In genomic region chr7:107857541-107857912, GRCh38 we compare ENCODE assay signal across 12 cellular contexts. TPM values are rescaled to one million over a fixed set of nuclear protein-coding genes. Genes with fewer than 3 reads are reported as not detected.
DNase-seq lines count a peak whose midpoint lies in the region; ATAC-seq and TF ChIP-seq lines count a peak whose summit lies in the region.
"Had no signal": no experiment of that assay in that cellular context is flagged by ENCODE, and none has a peak within 500 bp of the region (broad histone marks: within the 10 kb centered on the region; RNA-seq: fewer than 3 reads in every experiment).

No MANE protein-coding gene starts in this region.

- no peaks in the 10 kb centered on the region for H4K20me1 ChIP-seq in BLaER1 treated with 17β-estradiol and CSF1 and Interleukin-3, amounts not matched to agents 10 nM and 100 nM

- peak; percentile 29 for DNase-seq in LHCN-M2 (ENCODE audit: low read depth)
- DNase-seq in brain microvascular endothelial cell, result peak; percentile 27
- DNase-seq in mucosa of descending colon, result no peak
- DNase-seq in type B pancreatic cell (ENCODE audit: extremely low spot score, unreplicated experiment), result no peak
- DNase-seq in Kasumi-1 (lab: John Stamatoyannopoulos, UW), result no peak
- no peak for DNase-seq in stimulated activated naive CD4-positive, alpha-beta T cell (lab: John Stamatoyannopoulos, UW)
- DNase-seq: DMS53 had no signal

- no peak overlapping the region for H3K9ac ChIP-seq in BLaER1 treated with 17β-estradiol and CSF1 and Interleukin-3, amounts not matched to agents 10 nM and 100 nM

- TF ChIP-seq CTCF in brain microvascular endothelial cell (IDR thresholded peaks at IDR 0.05; ENCODE audit: low read depth, low read length, missing control alignments) (no peak), mucosa of descending colon (IDR thresholded peaks at IDR 0.05) (no peak), type B pancreatic cell (conservative IDR thresholded peaks at IDR 0.05) (no peak)

- H3K9me3 ChIP-seq in BLaER1 treated with 17β-estradiol and CSF1 and Interleukin-3, amounts not matched to agents 10 nM and 100 nM (replicated peaks in 1 of 11), result no peaks in the 10 kb centered on the region
- no peaks in the 10 kb centered on the region for H3K9me3 ChIP-seq in mucosa of descending colon

- no peak overlapping the region for H3K4me3 Mint-ChIP-seq in type B pancreatic cell

- no peak overlapping the region; a peak in 1 of 22 replicates for H3K27ac ChIP-seq in BLaER1 treated with 17β-estradiol and CSF1 and Interleukin-3, amounts not matched to agents 10 nM and 100 nM
- H3K27ac ChIP-seq in brain microvascular endothelial cell, result no peak overlapping the region

- H3K4me2 ChIP-seq in BLaER1 treated with 17β-estradiol and CSF1 and Interleukin-3, amounts not matched to agents 10 nM and 100 nM, result peak overlapping the region; percentile 32 to 69 (median 53); a peak in 21 of 22 replicates

- ATAC-seq in mucosa of descending colon, result peak; percentile 3
- ATAC-seq in GM21528 (IDR thresholded peaks at IDR 0.05; ENCODE audit: low FRiP score, unreplicated experiment), result no peak

- H3K9me3 Mint-ChIP-seq in type B pancreatic cell, result no peaks in the 10 kb centered on the region
- H3K9me3 Mint-ChIP-seq: memory B cell had no signal

- no peaks in the 10 kb centered on the region for H3K4me1 Mint-ChIP-seq in type B pancreatic cell (ENCODE audit: unreplicated experiment)

- H3K4me3 ChIP-seq in BLaER1 treated with 17β-estradiol and CSF1 and Interleukin-3, amounts not matched to agents 10 nM and 100 nM, result no peak overlapping the region
- H3K4me3 ChIP-seq in brain microvascular endothelial cell (ENCODE audit: low read depth, low read length) (no peak overlapping the region), mucosa of descending colon (no peak overlapping the region)
- H3K4me3 ChIP-seq: skin epidermis had no signal

- intact Hi-C loops in mucosa of descending colon (cut with DNase I, micrococcal nuclease), result no loop called here

- in situ Hi-C loops in brain microvascular endothelial cell (cut with HindIII; ENCODE audit: low pct_ligation_motif_present, low sequenced_read_pairs), result no loop called here

- H3K36me3 ChIP-seq in BLaER1 treated with 17β-estradiol and CSF1 and Interleukin-3, amounts not matched to agents 10 nM and 100 nM, result no peaks in the 10 kb centered on the region
- H3K36me3 ChIP-seq in brain microvascular endothelial cell (replicated peaks) (no peaks in the 10 kb centered on the region), mucosa of descending colon (ENCODE audit: low read depth) (no peaks in the 10 kb centered on the region)

- no peaks in the 10 kb centered on the region for H3K36me3 Mint-ChIP-seq in type B pancreatic cell
- H3K36me3 Mint-ChIP-seq: memory B cell had no signal

- H3K4me1 ChIP-seq in BLaER1 treated with 17β-estradiol and CSF1 and Interleukin-3, amounts not matched to agents 10 nM and 100 nM, result peaks cover 10 to 14% (median 13%) of the 10 kb centered on the region in 10 experiments
- peaks cover 26% of the 10 kb centered on the region for H3K4me1 ChIP-seq in mucosa of descending colon (ENCODE audit: low read depth)

- peaks cover 17% of the 10 kb centered on the region for H3K27me3 Mint-ChIP-seq in type B pancreatic cell

- H3K27ac Mint-ChIP-seq in type B pancreatic cell, result no peak overlapping the region
- H3K27ac Mint-ChIP-seq: memory B cell had no signal

- H3K27me3 ChIP-seq in BLaER1 treated with 17β-estradiol and CSF1 and Interleukin-3, amounts not matched to agents 10 nM and 100 nM, result no peaks in the 10 kb centered on the region
- H3K27me3 ChIP-seq in brain microvascular endothelial cell (replicated peaks), result no peaks in the 10 kb centered on the region

RNA-seq across cellular contexts. Expression of gene DLD, which starts 33.5 kb away (rescaled TPM):
- total RNA-seq in LHCN-M2 (2014; rRNA removed), result 109 and 220 TPM in 2 replicates
- 51.3 TPM for polyA plus RNA-seq in LHCN-M2 (2012)
- total RNA-seq in mucosa of descending colon, result 100 to 1,000 TPM; 108 to 150 (median 113) TPM
- total RNA-seq in type B pancreatic cell (ENCODE audit: low replicate concordance), result 74.3 and 80.7 TPM in 2 replicates

RNA-seq across cellular contexts. Expression of gene SLC26A3, which starts 54.5 kb away (rescaled TPM):
- total RNA-seq in LHCN-M2 (2014; rRNA removed), result not detected in 2 replicates
- polyA plus RNA-seq in LHCN-M2 (2012), result not detected
- total RNA-seq in mucosa of descending colon, result 1,000 to 10,000 TPM; 1,687 to 3,849 (median 2,946) TPM
- 4.7 and 14.3 TPM in 2 replicates for total RNA-seq in type B pancreatic cell (ENCODE audit: low replicate concordance)
- total RNA-seq: cardiac septum had no signal

Comparison
In these comparisons a context has a peak if more than half of its experiments do, and no peak if none do; other contexts are left out.
1. DNase-seq: peak in LHCN-M2 (single experiment) and brain microvascular endothelial cell (single experiment); none in mucosa of descending colon (0 of 3), type B pancreatic cell (single experiment), Kasumi-1 (0 of 2) and stimulated activated naive CD4-positive, alpha-beta T cell (0 of 6).
2. RNA of gene SLC26A3, which starts 54.5 kb away (total RNA-seq): 1,687 to 3,849 TPM in mucosa of descending colon; 4.7 to 14.3 TPM in type B pancreatic cell and not detected in LHCN-M2; every median in the first group is over 100 times any median in the second.